Comparison of ENCODE assay signal across 19 cellular contexts in genomic region chr3:13162550-13163320, GRCh38.
"Had no signal": no experiment of that assay in that cellular context is flagged by ENCODE, and none has a peak within 500 bp of the region (broad histone marks: within the 10 kb centered on the region; RNA-seq: fewer than 3 reads in every experiment).

No MANE protein-coding gene starts in this region.

- H3K9me3 Mint-ChIP-seq: activated CD4-positive, alpha-beta memory T cell treated with anti-CD3 and anti-CD28 coated beads for 36 hours; activated naive CD8-positive, alpha-beta T cell treated with anti-CD3 and anti-CD28 coated beads for 36 hours; activated T-cell treated with anti-CD3 and anti-CD28 coated beads, Interleukin-2, amount 50 U/mL, for 4 hours; memory B cell; natural killer cell treated with Interleukin-12 subunit alpha and Interleukin-12 subunit beta and Interleukin-15 and Interleukin-18, amount 100 ng/mL, for 72 hours; stimulated activated naive CD8-positive, alpha-beta T cell treated with anti-CD3 and anti-CD28 coated beads, Interleukin-15, amount 100 ng/mL, for 72 hours had no signal

- FAIRE-seq: endothelial cell of umbilical vein had no signal

- H3K4me2 ChIP-seq: SK-N-SH had no signal

- H3K36me3 Mint-ChIP-seq: activated CD4-positive, alpha-beta memory T cell treated with anti-CD3 and anti-CD28 coated beads for 36 hours; activated CD8-positive, alpha-beta memory T cell treated with anti-CD3 and anti-CD28 coated beads, Interleukin-2, amount 10 ng/mL, durations not matched to agents 7 days and 5 days; activated naive CD8-positive, alpha-beta T cell treated with anti-CD3 and anti-CD28 coated beads for 36 hours; brain; memory B cell; natural killer cell treated with Interleukin-12 subunit alpha and Interleukin-12 subunit beta and Interleukin-15 and Interleukin-18, amount 100 ng/mL, for 72 hours had no signal

- H3K9ac ChIP-seq: SK-N-SH had no signal

- H3K4me3 Mint-ChIP-seq: activated CD4-positive, alpha-beta memory T cell treated with anti-CD3 and anti-CD28 coated beads for 36 hours; activated CD4-positive, alpha-beta T cell treated with anti-CD3 and anti-CD28 coated beads for 36 hours; activated CD8-positive, alpha-beta memory T cell treated with anti-CD3 and anti-CD28 coated beads, Interleukin-2, amount 10 ng/mL, durations not matched to agents 7 days and 5 days; activated naive CD8-positive, alpha-beta T cell treated with anti-CD3 and anti-CD28 coated beads for 36 hours; activated T-cell treated with anti-CD3 and anti-CD28 coated beads, Interleukin-2, amount 50 U/mL, for 4 hours; brain; memory B cell; natural killer cell treated with Interleukin-12 subunit alpha and Interleukin-12 subunit beta and Interleukin-15 and Interleukin-18, amount 100 ng/mL, for 72 hours; stimulated activated naive CD8-positive, alpha-beta T cell treated with anti-CD3 and anti-CD28 coated beads, Interleukin-15, amount 100 ng/mL, for 72 hours had no signal

- H3K27ac Mint-ChIP-seq: activated CD4-positive, alpha-beta memory T cell treated with anti-CD3 and anti-CD28 coated beads for 36 hours; activated CD4-positive, alpha-beta T cell treated with anti-CD3 and anti-CD28 coated beads for 36 hours; activated CD8-positive, alpha-beta memory T cell treated with anti-CD3 and anti-CD28 coated beads, Interleukin-2, amount 10 ng/mL, durations not matched to agents 7 days and 5 days; activated naive CD8-positive, alpha-beta T cell treated with anti-CD3 and anti-CD28 coated beads for 36 hours; memory B cell; natural killer cell treated with Interleukin-12 subunit alpha and Interleukin-12 subunit beta and Interleukin-15 and Interleukin-18, amount 100 ng/mL, for 72 hours had no signal

- H3K9me3 ChIP-seq: left ventricle myocardium inferior, SK-N-SH, upper lobe of left lung had no signal

- H3K9me2 ChIP-seq: SK-N-SH had no signal

- H3K27me3 ChIP-seq: upper lobe of left lung had no signal

- H3K4me1 ChIP-seq: foreskin keratinocyte, left ventricle myocardium inferior, upper lobe of left lung had no signal

- H3K27me3 Mint-ChIP-seq: activated CD4-positive, alpha-beta memory T cell treated with anti-CD3 and anti-CD28 coated beads for 36 hours; activated CD4-positive, alpha-beta T cell treated with anti-CD3 and anti-CD28 coated beads for 36 hours; activated naive CD8-positive, alpha-beta T cell treated with anti-CD3 and anti-CD28 coated beads for 36 hours; stimulated activated naive CD8-positive, alpha-beta T cell treated with anti-CD3 and anti-CD28 coated beads, Interleukin-15, amount 100 ng/mL, for 72 hours had no signal

- H3K4me3 ChIP-seq: left ventricle myocardium inferior, upper lobe of left lung had no signal

- H3K27ac ChIP-seq: foreskin keratinocyte, left ventricle myocardium inferior, upper lobe of left lung, WERI-Rb-1 had no signal

- DNase-seq: activated CD4-positive, alpha-beta memory T cell treated with anti-CD3 and anti-CD28 coated beads for 36 hours; activated CD4-positive, alpha-beta T cell treated with anti-CD3 and anti-CD28 coated beads for 36 hours; activated CD8-positive, alpha-beta memory T cell treated with anti-CD3 and anti-CD28 coated beads, Interleukin-2, amount 10 ng/mL, durations not matched to agents 7 days and 5 days; activated gamma-delta T cell; activated naive CD8-positive, alpha-beta T cell treated with anti-CD3 and anti-CD28 coated beads for 36 hours; activated T-cell treated with anti-CD3 and anti-CD28 coated beads, Interleukin-2, amount 50 U/mL, for 4 hours; effector CD8-positive, alpha-beta T cell; foreskin keratinocyte; left ventricle myocardium inferior; SK-N-SH; stimulated activated CD4-positive, alpha-beta T cell treated with anti-CD3 and anti-CD28 coated beads, Interleukin-1b, Interleukin-23, amount 100 ng/mL, for 48 hours; stimulated activated naive CD8-positive, alpha-beta T cell treated with anti-CD3 and anti-CD28 coated beads, Interleukin-15, amount 100 ng/mL, for 72 hours; T-helper 1 cell; upper lobe of left lung; WERI-Rb-1 had no signal

- H3K4me1 Mint-ChIP-seq: activated CD4-positive, alpha-beta T cell treated with anti-CD3 and anti-CD28 coated beads for 36 hours; activated CD8-positive, alpha-beta memory T cell treated with anti-CD3 and anti-CD28 coated beads, Interleukin-2, amount 10 ng/mL, durations not matched to agents 7 days and 5 days; activated naive CD8-positive, alpha-beta T cell treated with anti-CD3 and anti-CD28 coated beads for 36 hours; memory B cell; stimulated activated naive CD8-positive, alpha-beta T cell treated with anti-CD3 and anti-CD28 coated beads, Interleukin-15, amount 100 ng/mL, for 72 hours had no signal

- ATAC-seq: activated CD4-positive, alpha-beta T cell treated with anti-CD3 and anti-CD28 coated beads for 36 hours; activated CD8-positive, alpha-beta memory T cell treated with anti-CD3 and anti-CD28 coated beads, Interleukin-2, amount 10 ng/mL, durations not matched to agents 7 days and 5 days; activated T-cell treated with anti-CD3 and anti-CD28 coated beads, Interleukin-2, amount 50 U/mL, for 4 hours; foreskin keratinocyte had no signal

- H3K36me3 ChIP-seq: left ventricle myocardium inferior, upper lobe of left lung had no signal
